Comparison of ENCODE assay signal across 1 cellular context in the genomic region with DNA sequence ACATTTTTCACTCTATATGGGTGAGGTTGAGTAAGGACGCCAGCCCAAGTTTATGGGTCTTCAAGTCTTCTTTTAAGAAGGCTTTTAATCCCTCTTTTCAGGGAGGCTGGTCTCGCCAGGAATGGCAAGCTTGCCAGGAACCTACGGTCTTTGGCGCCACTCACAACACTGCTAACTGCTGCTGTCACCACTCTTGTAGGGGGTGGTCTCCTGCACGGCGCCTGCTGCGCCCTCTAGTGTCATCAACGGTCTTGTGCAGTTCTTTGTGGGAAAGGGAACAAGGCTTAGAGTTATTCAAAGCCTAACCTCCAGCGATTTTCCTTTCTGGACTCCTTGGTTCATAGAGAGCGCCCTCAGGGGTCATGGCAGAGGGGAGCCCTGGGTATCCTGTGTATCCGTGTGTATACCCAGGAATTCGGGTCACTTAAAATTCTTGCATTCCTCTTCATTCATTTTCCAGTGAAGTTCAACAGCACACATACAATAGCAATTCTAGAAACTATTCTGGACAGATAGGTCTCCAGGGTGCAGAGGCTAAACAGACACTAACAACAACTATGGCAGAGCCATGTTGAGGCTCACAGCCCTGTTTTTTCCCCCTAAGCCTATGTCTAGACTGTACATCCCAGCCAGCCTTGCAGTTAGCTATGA.
TF ChIP-seq lines count a peak whose summit lies in the region.

No MANE protein-coding gene starts in this region.

TF ChIP-seq in liver, 16 proteins besides CTCF, POLR2A, EP300 and RAD21 (continued from another document):
- TF ChIP-seq, protein P1, sequence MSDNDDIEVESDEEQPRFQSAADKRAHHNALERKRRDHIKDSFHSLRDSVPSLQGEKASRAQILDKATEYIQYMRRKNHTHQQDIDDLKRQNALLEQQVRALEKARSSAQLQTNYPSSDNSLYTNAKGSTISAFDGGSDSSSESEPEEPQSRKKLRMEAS (IDR thresholded peaks at IDR 0.05) = no peak
- TF ChIP-seq HNF4G (IDR thresholded peaks at IDR 0.05) = no peak
- TF ChIP-seq TAF1 (conservative IDR thresholded peaks at IDR 0.05) = no peak
TF ChIP-seq in liver: peak in this region for 0.
